ENCODE assay signal across 8 cellular contexts in genomic region chr10:102245101-102245931, GRCh38. TPM values are rescaled to one million over a fixed set of nuclear protein-coding genes. Genes with fewer than 3 reads are reported as not detected.
DNase-seq lines count a peak whose midpoint lies in the region; ATAC-seq and TF ChIP-seq lines count a peak whose summit lies in the region.

A gene with protein sequence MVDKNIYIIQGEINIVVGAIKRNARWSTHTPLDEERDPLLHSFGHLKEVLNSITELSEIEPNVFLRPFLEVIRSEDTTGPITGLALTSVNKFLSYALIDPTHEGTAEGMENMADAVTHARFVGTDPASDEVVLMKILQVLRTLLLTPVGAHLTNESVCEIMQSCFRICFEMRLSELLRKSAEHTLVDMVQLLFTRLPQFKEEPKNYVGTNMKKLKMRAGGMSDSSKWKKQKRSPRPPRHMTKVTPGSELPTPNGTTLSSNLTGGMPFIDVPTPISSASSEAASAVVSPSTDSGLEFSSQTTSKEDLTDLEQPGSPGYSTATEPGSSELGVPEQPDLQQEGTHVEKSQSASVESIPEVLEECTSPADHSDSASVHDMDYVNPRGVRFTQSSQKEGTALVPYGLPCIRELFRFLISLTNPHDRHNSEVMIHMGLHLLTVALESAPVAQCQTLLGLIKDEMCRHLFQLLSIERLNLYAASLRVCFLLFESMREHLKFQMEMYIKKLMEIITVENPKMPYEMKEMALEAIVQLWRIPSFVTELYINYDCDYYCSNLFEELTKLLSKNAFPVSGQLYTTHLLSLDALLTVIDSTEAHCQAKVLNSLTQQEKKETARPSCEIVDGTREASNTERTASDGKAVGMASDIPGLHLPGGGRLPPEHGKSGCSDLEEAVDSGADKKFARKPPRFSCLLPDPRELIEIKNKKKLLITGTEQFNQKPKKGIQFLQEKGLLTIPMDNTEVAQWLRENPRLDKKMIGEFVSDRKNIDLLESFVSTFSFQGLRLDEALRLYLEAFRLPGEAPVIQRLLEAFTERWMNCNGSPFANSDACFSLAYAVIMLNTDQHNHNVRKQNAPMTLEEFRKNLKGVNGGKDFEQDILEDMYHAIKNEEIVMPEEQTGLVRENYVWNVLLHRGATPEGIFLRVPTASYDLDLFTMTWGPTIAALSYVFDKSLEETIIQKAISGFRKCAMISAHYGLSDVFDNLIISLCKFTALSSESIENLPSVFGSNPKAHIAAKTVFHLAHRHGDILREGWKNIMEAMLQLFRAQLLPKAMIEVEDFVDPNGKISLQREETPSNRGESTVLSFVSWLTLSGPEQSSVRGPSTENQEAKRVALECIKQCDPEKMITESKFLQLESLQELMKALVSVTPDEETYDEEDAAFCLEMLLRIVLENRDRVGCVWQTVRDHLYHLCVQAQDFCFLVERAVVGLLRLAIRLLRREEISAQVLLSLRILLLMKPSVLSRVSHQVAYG (N-terminal part only) (plus strand): TSS chr10:102245532. CDS start chr10:102258939, 13,407 bp downstream.

- intact Hi-C loops in natural killer cell (cut with micrococcal nuclease) = loop anchor here (1.0 to 10.0 kb wide), 4 partner anchors 19 to 399 kb away; partner anchors contain the start of genes ACTR1A, ELOVL3, NOLC1 and TRIM8

- H3K4me3 Mint-ChIP-seq in natural killer cell = peak within 1 kb of the TSS; percentile 98

- no peaks in the 10 kb centered on the region for H3K36me3 Mint-ChIP-seq in natural killer cell

- H3K27me3 Mint-ChIP-seq in natural killer cell (ENCODE audit: low read depth in 2 of 2) = peaks cover 7 to 19% of the 10 kb centered on the region in 2 donors

- TF ChIP-seq CTCF in natural killer cell (IDR thresholded peaks at IDR 0.05) = no peak

- peaks cover 47 to 60% of the 10 kb centered on the region in 2 donors for H3K4me1 Mint-ChIP-seq in natural killer cell

- H3K36me3 ChIP-seq in H7 (replicated peaks; ENCODE audit: control insufficient read depth, insufficient read depth, low read length) = no peaks in the 10 kb centered on the region

- peak; percentile 100 for DNase-seq in ELF-1 (ENCODE audit: low read depth, low spot score)
- DNase-seq in H7 = peak; percentile 97
- peak; percentile 100 for DNase-seq in M059J (ENCODE audit: low read depth)
- peak; percentile 99 for DNase-seq in SHP77 (lab: John Stamatoyannopoulos, UW)
- peak; percentile 83 for DNase-seq in activated effector memory CD4-positive, alpha-beta T cell treated with Interleukin-2 at 50 U/mL for 16 hours
- DNase-seq in fibroblast of peridontal ligament (ENCODE audit: extremely low read depth) = peak; percentile 100
- peak; percentile 88 for DNase-seq in natural killer cell
- peak; percentile 88 for DNase-seq in stimulated activated naive CD4-positive, alpha-beta T cell treated with Interleukin-2 at 50 U/mL for 16 hours (lab: John Stamatoyannopoulos, UW)

- peaks cover 28% of the 10 kb centered on the region for H3K27me3 ChIP-seq in H7 (ENCODE audit: control insufficient read depth, insufficient read depth, low read length)

- peak within 1 kb of the TSS; percentile 98 to 99 for H3K27ac Mint-ChIP-seq in natural killer cell

- no peaks in the 10 kb centered on the region for H3K9me3 Mint-ChIP-seq in natural killer cell

- H3K4me3 ChIP-seq in H7 (ENCODE audit: insufficient read depth, low read depth, low read length) = peak within 1 kb of the TSS; percentile 85

- peak; percentile 80 to 94 (median 84) for ATAC-seq in natural killer cell

RNA-seq across cellular contexts. Expression of the gene that starts here (rescaled TPM):
- 25.1 and 29.9 TPM in 2 replicates for total RNA-seq in H7 (2014; rRNA removed; shearing (Covaris generic))
- total RNA-seq in M059J (2014; rRNA removed; shearing (Covaris generic)) = 34.4 and 54.7 TPM in 2 replicates
- total RNA-seq in natural killer cell = 10 to 100 TPM; 48.2 to 52.5 (median 50.9) TPM

Comparison
In these comparisons a context has a peak if more than half of its experiments do, and no peak if none do; other contexts are left out.
1. Peak in every context shown above with its lines: DNase-seq, ATAC-seq and H3K4me3 ChIP-seq.